8 cellular contexts compared by ENCODE assay signal in genomic region chr11:10301656-10302293, GRCh38. TPM values are rescaled to one million over a fixed set of nuclear protein-coding genes. Genes with fewer than 3 reads are reported as not detected.
A peak's percentile ranks its signal among the peaks of the same experiment; 100 is the strongest.
DNase-seq lines count a peak whose midpoint lies in the region; ATAC-seq and TF ChIP-seq lines count a peak whose summit lies in the region.

No MANE protein-coding gene starts in this region.

- H4K8ac ChIP-seq in neuronal stem cell (ENCODE audit: low read depth, low read length) = no peak overlapping the region

- H3K4ac ChIP-seq in neuronal stem cell (ENCODE audit: low read length) = no peak overlapping the region

- no peaks in the 10 kb centered on the region for H3K79me1 ChIP-seq in neuronal stem cell (ENCODE audit: low read depth, low read length)

- WGBS in neuronal stem cell (ENCODE audit: extremely low coverage in 2 of 2, insufficient read length in 2 of 2, insufficient replicate concordance in 1 of 2), 2 donors = no CpG with 5 or more reads among the region's 6 CpGs

- no peak overlapping the region for H2AK5ac ChIP-seq in neuronal stem cell (ENCODE audit: low read depth, low read length)

- no peak overlapping the region for H2BK120ac ChIP-seq in neuronal stem cell (ENCODE audit: low read depth, low read length)

- H3K4me1 ChIP-seq in CD8-positive, alpha-beta T cell (ENCODE audit: insufficient read depth, low read length) = peaks cover 39% of the 10 kb centered on the region
- peaks cover 4 to 14% of the 10 kb centered on the region in 2 donors for H3K4me1 ChIP-seq in neuronal stem cell (ENCODE audit: control insufficient read depth in 2 of 2, insufficient read depth in 1 of 2, low read depth in 1 of 2, low read length in 2 of 2)

- peaks cover 43% of the 10 kb centered on the region for H3K4me1 Mint-ChIP-seq in CD8-positive, alpha-beta T cell (ENCODE audit: low read depth)
- peaks cover 30% of the 10 kb centered on the region for H3K4me1 Mint-ChIP-seq in endothelial cell (ENCODE audit: unreplicated experiment)

- peaks cover 11% of the 10 kb centered on the region for H3K27me3 Mint-ChIP-seq in CD8-positive, alpha-beta T cell (ENCODE audit: low read depth)
- peaks cover 12% of the 10 kb centered on the region for H3K27me3 Mint-ChIP-seq in endothelial cell (ENCODE audit: unreplicated experiment)

- no peak overlapping the region for H3K4me2 ChIP-seq in neuronal stem cell (ENCODE audit: insufficient read depth, low read length, poor library complexity, severe bottlenecking)

- POLR2A ChIA-PET in CD8-positive, alpha-beta T cell (lab: Charles Lee) = interaction anchor here (1.2 to 1.3 kb wide), 2 partner anchors 507 to 841 kb away, joined by 3 to 4 read pairs; partner anchors contain the start of genes EIF4G2 and ZNF143

- H3K18ac ChIP-seq in neuronal stem cell (ENCODE audit: low read length) = no peak overlapping the region

- H3K23ac ChIP-seq in neuronal stem cell (ENCODE audit: low read depth, low read length, poor library complexity) = no peak overlapping the region

- intact Hi-C loops in CD8-positive, alpha-beta T cell (cut with DNase I, micrococcal nuclease) = loop anchor here (1.0 to 10.0 kb wide), 8 partner anchors 7 to 1617 kb away; partner anchors contain the start of genes RPL27A (in 2 of the 2), SBF2 (in 2 of the 2), TRIM66 (in 2 of the 2) and AMPD3 (in 1 of the 2)

- no peak overlapping the region for H2BK12ac ChIP-seq in neuronal stem cell (ENCODE audit: low read length)

- CTCF ChIA-PET in CD8-positive, alpha-beta T cell (lab: Charles Lee) = interaction anchor here (5.8 to 9.9 kb wide), 2 partner anchors 91 to 543 kb away, joined by 40 to 253 read pairs; no protein-coding TSS in a partner anchor

- no peak for ATAC-seq in CD8-positive, alpha-beta T cell
- no peak for ATAC-seq in HG02571 (IDR thresholded peaks at IDR 0.05; ENCODE audit: unreplicated experiment)

- H3K9me3 ChIP-seq in CD8-positive, alpha-beta T cell (ENCODE audit: low read length) = no peaks in the 10 kb centered on the region
- peaks cover 0 to under 1% of the 10 kb centered on the region in 2 donors for H3K9me3 ChIP-seq in neuronal stem cell (replicated peaks in 1 of 2; ENCODE audit: control insufficient read depth in 2 of 2, insufficient read depth in 1 of 2, low read depth in 1 of 2, low read length in 2 of 2)

- H3K14ac ChIP-seq in neuronal stem cell (ENCODE audit: low read length) = no peak overlapping the region

- peak overlapping the region; percentile 97 for H2AFZ ChIP-seq in neuronal stem cell (ENCODE audit: low read length)

- H3K27ac Mint-ChIP-seq in CD8-positive, alpha-beta T cell = peak overlapping the region; percentile 7
- H3K27ac Mint-ChIP-seq in endothelial cell (ENCODE audit: unreplicated experiment) = peak overlapping the region; percentile 26

- no peak overlapping the region for H4K91ac ChIP-seq in neuronal stem cell (ENCODE audit: low read depth, low read length, poor library complexity)

- no peaks in the 10 kb centered on the region for H3K9me3 Mint-ChIP-seq in CD8-positive, alpha-beta T cell
- no peaks in the 10 kb centered on the region for H3K9me3 Mint-ChIP-seq in endothelial cell (ENCODE audit: unreplicated experiment)

- TF ChIP-seq POLR2A in NB4 (IDR thresholded peaks at IDR 0.05; ENCODE audit: extremely low read depth, insufficient read length) = no peak

- H3K27ac ChIP-seq in CD8-positive, alpha-beta T cell (ENCODE audit: low read depth, low read length) = no peak overlapping the region
- no peak overlapping the region for H3K27ac ChIP-seq in neuronal stem cell (replicated peaks; ENCODE audit: low read length)

- peaks cover 8% of the 10 kb centered on the region for H3K36me3 Mint-ChIP-seq in CD8-positive, alpha-beta T cell
- peaks cover 17% of the 10 kb centered on the region for H3K36me3 Mint-ChIP-seq in endothelial cell (ENCODE audit: low read depth, unreplicated experiment)

- no peak overlapping the region for H2BK15ac ChIP-seq in neuronal stem cell (ENCODE audit: low read length)

- H3K9ac ChIP-seq in neuronal stem cell (ENCODE audit: low read depth, low read length, poor library complexity) = no peak overlapping the region

- no peak overlapping the region for H2BK5ac ChIP-seq in neuronal stem cell (ENCODE audit: low read length)

- no peak for DNase-seq in CD8-positive, alpha-beta T cell
- DNase-seq in NB4 (ENCODE audit: low read depth) (no peak), endothelial cell (ENCODE audit: low spot score) (no peak), neuronal stem cell (ENCODE audit: low spot score) (no peak), NCI-H446 treated with DMSO at 0.1 percent for 48 hours (lab: John Stamatoyannopoulos, UW) (no peak), UCSD-AML1 (lab: John Stamatoyannopoulos, UW; ENCODE audit: unreplicated experiment) (no peak), KG1 (lab: John Stamatoyannopoulos, UW) (no peak)

- H3K4me3 ChIP-seq in CD8-positive, alpha-beta T cell (ENCODE audit: low read depth, low read length) = no peak overlapping the region
- peak overlapping the region; percentile 74 for H3K4me3 ChIP-seq in NB4 (ENCODE audit: low read depth, low read length)
- H3K4me3 ChIP-seq in neuronal stem cell (ENCODE audit: low read length in 2 of 2) = peak overlapping the region in 1 of 2 donors; percentile 83

- TF ChIP-seq CTCF in CD8-positive, alpha-beta T cell (IDR thresholded peaks at IDR 0.05) = no peak
- no peak for TF ChIP-seq CTCF in NB4 (IDR thresholded peaks at IDR 0.05; ENCODE audit: low read depth, low read length)
- no peak for TF ChIP-seq CTCF in endothelial cell (IDR thresholded peaks at IDR 0.05; ENCODE audit: unreplicated experiment)

- peaks cover 14% of the 10 kb centered on the region for H3K27me3 ChIP-seq in CD8-positive, alpha-beta T cell (ENCODE audit: insufficient read depth, low read length)
- H3K27me3 ChIP-seq in neuronal stem cell (ENCODE audit: control insufficient read depth in 3 of 3, insufficient read depth in 3 of 3, low read depth in 1 of 3, low read length in 3 of 3) = peaks cover 0 to 55% (median 22%) of the 10 kb centered on the region in 3 experiments

- H3K4me3 Mint-ChIP-seq in CD8-positive, alpha-beta T cell = peak overlapping the region; percentile 95
- peak overlapping the region; percentile 99 for H3K4me3 Mint-ChIP-seq in endothelial cell (ENCODE audit: unreplicated experiment)

- H3K36me3 ChIP-seq in CD8-positive, alpha-beta T cell (ENCODE audit: insufficient read depth, low read length) = no peaks in the 10 kb centered on the region
- H3K36me3 ChIP-seq in neuronal stem cell (replicated peaks in 1 of 2; ENCODE audit: control insufficient read depth in 2 of 2, insufficient read depth in 2 of 2, low read length in 2 of 2) = peaks cover 0 to 18% of the 10 kb centered on the region in 2 donors

RNA-seq across cellular contexts. Expression of gene ADM, which starts 3.1 kb away (rescaled TPM):
- under 1 TPM; 0.79 to 0.81 TPM for total RNA-seq in CD8-positive, alpha-beta T cell
- total RNA-seq in endothelial cell (ENCODE audit: unreplicated experiment) = 78.3 TPM
- polyA plus RNA-seq in neuronal stem cell (2013, experiment 1 of 2) = 2.9 TPM
- polyA plus RNA-seq in neuronal stem cell (2013, experiment 2 of 2) = 2.6 TPM

RNA-seq across cellular contexts. Expression of gene SBF2, which starts 7.8 kb away (rescaled TPM):
- total RNA-seq in CD8-positive, alpha-beta T cell = 10 to 100 TPM; 12.6 to 14.3 TPM
- total RNA-seq in endothelial cell (ENCODE audit: unreplicated experiment) = 40.8 TPM
- 19.0 TPM for polyA plus RNA-seq in neuronal stem cell (2013, experiment 1 of 2)
- 19.7 TPM for polyA plus RNA-seq in neuronal stem cell (2013, experiment 2 of 2)

Comparison
In these comparisons a context has a peak if more than half of its experiments do, and no peak if none do; other contexts are left out.
1. RNA of gene ADM, which starts 3.1 kb away (total RNA-seq): 78.3 TPM in endothelial cell (single experiment); 0.79 to 0.81 TPM in CD8-positive, alpha-beta T cell; every median in the first group is over 10 times any median in the second.